Comparison of ENCODE assay signal across 8 cellular contexts in genomic region chrX:153470411-153471363, GRCh38. TPM values are rescaled to one million over a fixed set of nuclear protein-coding genes. Genes with fewer than 3 reads are reported as not detected.
DNase-seq lines count a peak whose midpoint lies in the region; ATAC-seq and TF ChIP-seq lines count a peak whose summit lies in the region.

HAUS7 (minus strand) TSS chrX:153470576; CDS start chrX:153470557, 19 bp downstream.

- H3K4me3 ChIP-seq in KMS-11 (IDR thresholded peaks at IDR 0.05; ENCODE audit: insufficient read depth, low read depth, low read length) (no peak within 1 kb of the TSS), Panc1 (ENCODE audit: low read depth in 2 of 2, low read length in 2 of 2) (peak within 1 kb of the TSS; percentile 75 to 95)

- peaks cover 4% of the 10 kb centered on the region for H3K36me3 Mint-ChIP-seq in activated T-cell treated with anti-CD3 and anti-CD28 coated beads, Interleukin-2, amount 50 U/mL, for 4 hours (ENCODE audit: insufficient read depth)

- H3K79me2 ChIP-seq in KMS-11 (ENCODE audit: insufficient read depth, low read depth), result no peaks in the 10 kb centered on the region; the same call in 1 of the 2 replicates

- H3K36me3 ChIP-seq in KMS-11 (ENCODE audit: insufficient read depth) (no peaks in the 10 kb centered on the region), Panc1 (ENCODE audit: control insufficient read depth, insufficient read depth, low read length) (no peaks in the 10 kb centered on the region)

- peak within 1 kb of the TSS; percentile 39; the same call in 1 of the 2 replicates for H3K27ac ChIP-seq in KMS-11
- H3K27ac ChIP-seq in Panc1 (ENCODE audit: low read length), result peak within 1 kb of the TSS; percentile 81

- H3K27me3 Mint-ChIP-seq in activated T-cell treated with anti-CD3 and anti-CD28 coated beads, Interleukin-2, amount 50 U/mL, for 4 hours (ENCODE audit: low read depth), result no peaks in the 10 kb centered on the region

- peak; percentile 79 for ATAC-seq in GM21737 (IDR thresholded peaks at IDR 0.05; ENCODE audit: unreplicated experiment)
- peak; percentile 91 for ATAC-seq in Panc1
- ATAC-seq in activated T-cell treated with anti-CD3 and anti-CD28 coated beads, Interleukin-2, amount 50 U/mL, for 4 hours, result peak; percentile 88 to 89
- ATAC-seq in esophagus mucosa, result peak; percentile 92

- H3K4me3 Mint-ChIP-seq in activated T-cell treated with anti-CD3 and anti-CD28 coated beads, Interleukin-2, amount 50 U/mL, for 4 hours, result peak within 1 kb of the TSS; percentile 85

- peak within 1 kb of the TSS; percentile 76; the same call in 1 of the 2 replicates for H3K9ac ChIP-seq in KMS-11

- POLR2A ChIA-PET in Panc1 (lab: Charles Lee), result interaction anchor here (0.6 kb wide), 2 partner anchors 21 to 128 kb away, joined by 6 to 12 read pairs; partner anchors contain the start of gene CCNQ

- CTCF ChIA-PET in Panc1 (lab: Charles Lee), result interaction anchor here (0.9 to 1.3 kb wide), 5 partner anchors 10 to 37 kb away, joined by 3 to 12 read pairs (median 4); partner anchors contain the start of gene BGN

- H4K20me1 ChIP-seq in KMS-11 (ENCODE audit: insufficient read depth), result no peaks in the 10 kb centered on the region

- intact Hi-C loops in Panc1 (cut with micrococcal nuclease; ENCODE audit: unreplicated experiment), result no loop called here

- peak within 1 kb of the TSS; percentile 73 for H3K4me2 ChIP-seq in KMS-11

- no peaks in the 10 kb centered on the region for H3K9me3 ChIP-seq in Panc1 (ENCODE audit: control insufficient read depth, insufficient read depth, low read depth, low read length)

- TF ChIP-seq CTCF in KMS-11 (conservative IDR thresholded peaks at IDR 0.05; ENCODE audit: low read depth, low read length) (peak; percentile 58), Panc1 (IDR thresholded peaks at IDR 0.05) (no peak)

- peak; percentile 76 for DNase-seq in DMS79 treated with DMSO at 0.1 percent for 48 hours (lab: John Stamatoyannopoulos, UW)
- DNase-seq in Panc1 (ENCODE audit: low read depth, low spot score), result peak; percentile 43
- DNase-seq in activated T-cell treated with anti-CD3 and anti-CD28 coated beads, Interleukin-2, amount 50 U/mL, for 4 hours, result peak; percentile 84
- DNase-seq in myocyte (ENCODE audit: low read depth), result peak; percentile 84
- DNase-seq in stimulated activated CD8-positive, alpha-beta memory T cell treated with anti-CD3 and anti-CD28 coated beads, Interleukin-7, amount 100 ng/mL, for 4 hours (ENCODE audit: low read depth in 2 of 2), result peak; percentile 75 to 81

- no peaks in the 10 kb centered on the region for H3K9me3 Mint-ChIP-seq in activated T-cell treated with anti-CD3 and anti-CD28 coated beads, Interleukin-2, amount 50 U/mL, for 4 hours

- in situ Hi-C loops in Panc1 (cut with HindIII; ENCODE audit: low pct_unique_long_range_greater_than_20kb, low sequenced_read_pairs), result no loop called here

- H3K4me1 Mint-ChIP-seq in activated T-cell treated with anti-CD3 and anti-CD28 coated beads, Interleukin-2, amount 50 U/mL, for 4 hours (ENCODE audit: low read depth), result peaks cover 16% of the 10 kb centered on the region

- H3K4me1 ChIP-seq in KMS-11 (ENCODE audit: low read depth, poor library complexity, severe bottlenecking) (no peaks in the 10 kb centered on the region), Panc1 (ENCODE audit: control insufficient read depth, insufficient read depth, low read length) (no peaks in the 10 kb centered on the region)

- no TSS peak for BruUV-seq in Panc1 (replicated peaks; lab: Mats Ljungman, UMichigan)

- no peaks in the 10 kb centered on the region; the same call in 1 of the 2 replicates for H3K27me3 ChIP-seq in KMS-11 (ENCODE audit: insufficient read depth, low read depth)
- H3K27me3 ChIP-seq in Panc1 (ENCODE audit: control insufficient read depth, insufficient read depth, low read length), result no peaks in the 10 kb centered on the region

- H2AFZ ChIP-seq in KMS-11 (ENCODE audit: low read depth), result peak within 1 kb of the TSS; percentile 41; the same call in 1 of the 2 replicates

RNA-seq across cellular contexts. Expression of gene HAUS7, which starts in this region (rescaled TPM):
- total RNA-seq in Panc1 (2021; ENCODE audit: unreplicated experiment), result 59.9 TPM
- polyA plus RNA-seq in Panc1 (2012; ENCODE audit: insufficient read length), result 72.2 TPM
- 10 to 100 TPM; 77.1 to 90.3 (median 85.3) TPM for total RNA-seq in activated T-cell treated with anti-CD3 and anti-CD28 coated beads, Interleukin-2, amount 50 U/mL, for 4 hours
- total RNA-seq in esophagus mucosa, result 16.6 TPM
- 15.8 and 36.2 TPM in 2 replicates for total RNA-seq in myocyte
- polyA plus RNA-seq in myocyte (2012), result 18.7 TPM
